ENCODE assay signal across 26 cellular contexts in the genomic region with DNA sequence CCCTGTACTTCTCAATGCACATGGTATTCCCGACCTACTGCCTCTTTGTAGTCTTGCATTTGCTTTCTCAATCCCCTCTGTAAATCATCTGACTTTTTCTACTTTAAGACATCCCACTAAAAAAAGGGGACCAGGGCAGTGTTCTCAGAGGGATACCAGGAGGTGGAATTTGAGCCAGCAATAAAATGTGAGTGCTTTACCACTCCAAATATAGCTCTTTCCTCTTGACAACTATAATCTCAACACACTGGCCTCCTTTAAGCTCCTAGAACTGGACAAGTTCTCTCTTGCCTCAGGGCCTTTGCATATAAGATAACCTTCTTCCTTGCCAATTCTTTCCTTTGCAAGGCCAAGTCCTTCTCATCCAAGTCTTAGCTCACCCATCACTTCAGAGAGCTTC.
DNase-seq lines count a peak whose midpoint lies in the region; ATAC-seq and TF ChIP-seq lines count a peak whose summit lies in the region.
"Had no signal": no experiment of that assay in that cellular context is flagged by ENCODE, and none has a peak within 500 bp of the region (broad histone marks: within the 10 kb centered on the region; RNA-seq: fewer than 3 reads in every experiment).

No MANE protein-coding gene starts in this region.

- no peak for ATAC-seq in HG02610 (IDR thresholded peaks at IDR 0.05; ENCODE audit: unreplicated experiment)
- ATAC-seq in activated T-cell treated with anti-CD3 and anti-CD28 coated beads, Interleukin-2, amount 50 U/mL, for 4 hours, result no peak
- ATAC-seq: GM12878, left lobe of liver, right cardiac atrium, SK-N-SH treated with all-trans-retinoic acid at 6 μM for 48 hours had no signal

- H3K4me3 Mint-ChIP-seq in nephron progenitor cell, result no peak overlapping the region
- no peak overlapping the region for H3K4me3 Mint-ChIP-seq in activated T-cell treated with anti-CD3 and anti-CD28 coated beads, Interleukin-2, amount 50 U/mL, for 4 hours
- H3K4me3 Mint-ChIP-seq: activated naive CD4-positive, alpha-beta T cell treated with anti-CD3 and anti-CD28 coated beads for 36 hours; brain; CD4-positive, CD25-positive, alpha-beta regulatory T cell; stimulated activated naive CD8-positive, alpha-beta T cell treated with anti-CD3 and anti-CD28 coated beads, Interleukin-15, Interleukin-2, amounts not matched to agents 100 ng/mL and 50 ng/mL, for 24 hours had no signal

- peaks cover 36% of the 10 kb centered on the region for H3K36me3 Mint-ChIP-seq in nephron progenitor cell (ENCODE audit: low read depth)
- no peaks in the 10 kb centered on the region for H3K36me3 Mint-ChIP-seq in activated T-cell treated with anti-CD3 and anti-CD28 coated beads, Interleukin-2, amount 50 U/mL, for 4 hours (ENCODE audit: insufficient read depth)
- H3K36me3 Mint-ChIP-seq: CD4-positive, CD25-positive, alpha-beta regulatory T cell had no signal

- DNase-seq in DMS 273 treated with DMSO at 0.1 percent for 48 hours (lab: John Stamatoyannopoulos, UW) (peak; percentile 69), NCI-H524 (lab: John Stamatoyannopoulos, UW) (peak; percentile 44 to 84), epidermal melanocyte (ENCODE audit: insufficient read length, low spot score) (peak; percentile 58), nephron progenitor cell (no peak), GOT3 (lab: John Stamatoyannopoulos, UW) (no peak)
- DNase-seq in activated T-cell treated with anti-CD3 and anti-CD28 coated beads, Interleukin-2, amount 50 U/mL, for 4 hours, result no peak
- DNase-seq in activated CD8-positive, alpha-beta memory T cell treated with anti-CD3 and anti-CD28 coated beads, Interleukin-2, amount 50 U/mL, for 48 hours, result no peak
- DNase-seq: activated CD4-positive, alpha-beta T cell treated with anti-CD3 and anti-CD28 coated beads, Interleukin-2, amount 50 U/mL, for 48 hours; activated CD4-positive, CD25-positive, alpha-beta regulatory T cell treated with anti-CD3 and anti-CD28 coated beads, Interleukin-2, amount 50 U/mL, for 72 hours; activated naive CD4-positive, alpha-beta T cell treated with anti-CD3 and anti-CD28 coated beads for 36 hours; AML-193; CD4-positive, CD25-positive, alpha-beta regulatory T cell; cerebellar nuclear complex; dorsolateral prefrontal cortex; IMR-90; mesendoderm; NK-92 treated with Interleukin-12 subunit alpha and Interleukin-12 subunit beta, amount 100 ng/mL, for 24 hours; right cardiac atrium; stimulated activated CD8-positive, alpha-beta memory T cell treated with anti-CD3 and anti-CD28 coated beads, Interleukin-4, amount 100 ng/mL, for 48 hours; T-helper 2 cell had no signal

- H3K4me1 Mint-ChIP-seq in nephron progenitor cell, result peaks cover 77% of the 10 kb centered on the region
- H3K4me1 Mint-ChIP-seq in activated T-cell treated with anti-CD3 and anti-CD28 coated beads, Interleukin-2, amount 50 U/mL, for 4 hours (ENCODE audit: low read depth), result no peaks in the 10 kb centered on the region
- H3K4me1 Mint-ChIP-seq: CD4-positive, CD25-positive, alpha-beta regulatory T cell had no signal

- H3K27ac Mint-ChIP-seq in nephron progenitor cell, result peak overlapping the region; percentile 73
- H3K27ac Mint-ChIP-seq: activated naive CD4-positive, alpha-beta T cell treated with anti-CD3 and anti-CD28 coated beads for 36 hours; stimulated activated naive CD8-positive, alpha-beta T cell treated with anti-CD3 and anti-CD28 coated beads, Interleukin-15, Interleukin-2, amounts not matched to agents 100 ng/mL and 50 ng/mL, for 24 hours had no signal

- no peaks in the 10 kb centered on the region for H3K9me3 Mint-ChIP-seq in nephron progenitor cell
- H3K9me3 Mint-ChIP-seq in activated T-cell treated with anti-CD3 and anti-CD28 coated beads, Interleukin-2, amount 50 U/mL, for 4 hours, result no peaks in the 10 kb centered on the region
- H3K9me3 Mint-ChIP-seq: activated naive CD4-positive, alpha-beta T cell treated with anti-CD3 and anti-CD28 coated beads for 36 hours; brain; stimulated activated naive CD8-positive, alpha-beta T cell treated with anti-CD3 and anti-CD28 coated beads, Interleukin-15, Interleukin-2, amounts not matched to agents 100 ng/mL and 50 ng/mL, for 24 hours had no signal

- H3K27me3 Mint-ChIP-seq in nephron progenitor cell (ENCODE audit: low read depth, poor library complexity), result no peaks in the 10 kb centered on the region
- H3K27me3 Mint-ChIP-seq in activated T-cell treated with anti-CD3 and anti-CD28 coated beads, Interleukin-2, amount 50 U/mL, for 4 hours (ENCODE audit: low read depth), result peaks cover 8% of the 10 kb centered on the region
- H3K27me3 Mint-ChIP-seq: stimulated activated naive CD8-positive, alpha-beta T cell treated with anti-CD3 and anti-CD28 coated beads, Interleukin-15, Interleukin-2, amounts not matched to agents 100 ng/mL and 50 ng/mL, for 24 hours had no signal

- TF ChIP-seq CTCF in nephron progenitor cell (IDR thresholded peaks at IDR 0.05), result no peak

Comparison
In these comparisons a context has a peak if more than half of its experiments do, and no peak if none do; other contexts are left out.
1. DNase-seq: peak in DMS 273 treated with DMSO at 0.1 percent for 48 hours (single experiment), NCI-H524 (2 of 2) and epidermal melanocyte (single experiment); none in nephron progenitor cell (single experiment), GOT3 (single experiment), activated T-cell treated with anti-CD3 and anti-CD28 coated beads, Interleukin-2, amount 50 U/mL, for 4 hours (single experiment) and activated CD8-positive, alpha-beta memory T cell treated with anti-CD3 and anti-CD28 coated beads, Interleukin-2, amount 50 U/mL, for 48 hours (single experiment).